ENCODE assay signal across 18 cellular contexts in genomic region chrX:122850326-122850725, GRCh38.
"Had no signal": no experiment of that assay in that cellular context is flagged by ENCODE, and none has a peak within 500 bp of the region (broad histone marks: within the 10 kb centered on the region; RNA-seq: fewer than 3 reads in every experiment).

No MANE protein-coding gene starts in this region.

- H3K4me3 ChIP-seq: left ventricle myocardium inferior, spleen, testis had no signal

- H3K4me1 Mint-ChIP-seq: activated CD4-positive, alpha-beta T cell treated with anti-CD3 and anti-CD28 coated beads, Interleukin-2, amount 10 ng/mL, durations not matched to agents 24 days and 14 days; stimulated activated memory B cell treated with anti-CD40 and anti-IgM and Interleukin-4, amounts not matched to agents 10 μg/mL and 1 μg/mL and 100 μg/mL, for 72 hours had no signal

- H3K4me3 Mint-ChIP-seq: activated CD4-positive, alpha-beta T cell treated with anti-CD3 and anti-CD28 coated beads, Interleukin-2, amount 10 ng/mL, durations not matched to agents 24 days and 14 days; activated CD8-positive, alpha-beta T cell treated with anti-CD3 and anti-CD28 coated beads, Interleukin-2, amount 10 ng/mL, durations not matched to agents 7 days and 5 days; activated T-cell treated with anti-CD3 and anti-CD28 coated beads, Interleukin-2, amount 50 U/mL, for 24 hours; effector memory CD8-positive, alpha-beta T cell; stimulated activated memory B cell treated with anti-CD40 and anti-IgM and Interleukin-4, amounts not matched to agents 10 μg/mL and 1 μg/mL and 100 μg/mL, for 72 hours; type B pancreatic cell had no signal

- H3K27me3 Mint-ChIP-seq: activated CD4-positive, alpha-beta T cell treated with anti-CD3 and anti-CD28 coated beads, Interleukin-2, amount 10 ng/mL, durations not matched to agents 24 days and 14 days; effector memory CD8-positive, alpha-beta T cell; stimulated activated memory B cell treated with anti-CD40 and anti-IgM and Interleukin-4, amounts not matched to agents 10 μg/mL and 1 μg/mL and 100 μg/mL, for 72 hours; type B pancreatic cell had no signal

- H3K9me3 Mint-ChIP-seq: activated CD4-positive, alpha-beta T cell treated with anti-CD3 and anti-CD28 coated beads, Interleukin-2, amount 10 ng/mL, durations not matched to agents 24 days and 14 days; activated T-cell treated with anti-CD3 and anti-CD28 coated beads, Interleukin-2, amount 50 U/mL, for 24 hours; activated T-helper 2 cell treated with anti-CD3 and anti-CD28 coated beads, Interferon-gamma antibody, Interleukin-2, Interleukin-4, amounts not matched to agents 10 μg/mL and 5 μg/mL and 100 μg/mL, durations not matched to agents 14 hours and 24 hours and 36 hours; stimulated activated memory B cell treated with anti-CD40 and anti-IgM and Interleukin-4, amounts not matched to agents 10 μg/mL and 1 μg/mL and 100 μg/mL, for 72 hours had no signal

- DNase-seq: activated CD4-positive, alpha-beta T cell treated with anti-CD3 and anti-CD28 coated beads, Interleukin-2, amount 10 ng/mL, durations not matched to agents 24 days and 14 days; activated CD8-positive, alpha-beta T cell treated with anti-CD3 and anti-CD28 coated beads, Interleukin-2, amount 10 ng/mL, durations not matched to agents 7 days and 5 days; activated naive CD4-positive, alpha-beta T cell treated with Interleukin-2 at 50 U/mL for 16 hours; activated T-cell treated with anti-CD3 and anti-CD28 coated beads, Interleukin-2, amount 50 U/mL, for 24 hours; anterior cingulate cortex; dermis blood vessel endothelial cell; effector memory CD8-positive, alpha-beta T cell; kidney; left ventricle myocardium inferior; occipital lobe; retina; spleen; stimulated activated CD4-positive, alpha-beta T cell treated with anti-CD3 and anti-CD28 coated beads, Interleukin-4, amount 100 ng/mL, for 4 hours; T-helper 9 cell; testis had no signal

- H3K27ac ChIP-seq: left ventricle myocardium inferior, spleen, testis had no signal

- H3K4me1 ChIP-seq: left ventricle myocardium inferior, spleen, testis had no signal

- H3K36me3 Mint-ChIP-seq: stimulated activated memory B cell treated with anti-CD40 and anti-IgM and Interleukin-4, amounts not matched to agents 10 μg/mL and 1 μg/mL and 100 μg/mL, for 72 hours; type B pancreatic cell had no signal

- H3K27ac Mint-ChIP-seq: activated CD4-positive, alpha-beta T cell treated with anti-CD3 and anti-CD28 coated beads, Interleukin-2, amount 10 ng/mL, durations not matched to agents 24 days and 14 days; activated CD8-positive, alpha-beta T cell treated with anti-CD3 and anti-CD28 coated beads, Interleukin-2, amount 10 ng/mL, durations not matched to agents 7 days and 5 days; activated T-cell treated with anti-CD3 and anti-CD28 coated beads, Interleukin-2, amount 50 U/mL, for 24 hours; activated T-helper 2 cell treated with anti-CD3 and anti-CD28 coated beads, Interferon-gamma antibody, Interleukin-2, Interleukin-4, amounts not matched to agents 10 μg/mL and 5 μg/mL and 100 μg/mL, durations not matched to agents 14 hours and 24 hours and 36 hours; effector memory CD8-positive, alpha-beta T cell; stimulated activated memory B cell treated with anti-CD40 and anti-IgM and Interleukin-4, amounts not matched to agents 10 μg/mL and 1 μg/mL and 100 μg/mL, for 72 hours; type B pancreatic cell had no signal

- H3K27me3 ChIP-seq: spleen, testis had no signal

- H3K36me3 ChIP-seq: left ventricle myocardium inferior, spleen had no signal

- H3K9me3 ChIP-seq: left ventricle myocardium inferior, spleen, testis had no signal
